In genomic region chr9:98043921-98044320, GRCh38 we compare ENCODE assay signal across 26 cellular contexts. TPM values are rescaled to one million over a fixed set of nuclear protein-coding genes. Genes with fewer than 3 reads are reported as not detected.
DNase-seq lines count a peak whose midpoint lies in the region; ATAC-seq and TF ChIP-seq lines count a peak whose summit lies in the region.
"Had no signal": no experiment of that assay in that cellular context is flagged by ENCODE, and none has a peak within 500 bp of the region (broad histone marks: within the 10 kb centered on the region; RNA-seq: fewer than 3 reads in every experiment).

No MANE protein-coding gene starts in this region.

- no peak overlapping the region for H3K4me3 Mint-ChIP-seq in dendritic cell treated with granulocyte-macrophage colony-stimulating factor and Interleukin-4, amounts not matched to agents 40 ng/mL and 50 ng/mL, for 4 days
- H3K4me3 Mint-ChIP-seq: CD14-positive monocyte, T-helper 17 cell had no signal

- in situ Hi-C loops in brain microvascular endothelial cell (cut with HindIII; ENCODE audit: low pct_ligation_motif_present, low sequenced_read_pairs) = no loop called here

- TF ChIP-seq CTCF in HL-60 (IDR thresholded peaks at IDR 0.05; ENCODE audit: insufficient read depth, low read length) (no peak), brain microvascular endothelial cell (IDR thresholded peaks at IDR 0.05; ENCODE audit: low read depth, low read length, missing control alignments) (no peak), sigmoid colon (IDR thresholded peaks at IDR 0.05) (no peak)

- ATAC-seq in HG02759 (IDR thresholded peaks at IDR 0.05; ENCODE audit: unreplicated experiment) = no peak
- ATAC-seq: T-helper 17 cell had no signal

- H3K27me3 Mint-ChIP-seq in dendritic cell treated with granulocyte-macrophage colony-stimulating factor and Interleukin-4, amounts not matched to agents 40 ng/mL and 50 ng/mL, for 4 days = no peaks in the 10 kb centered on the region

- peak overlapping the region; percentile 92 for H3K27ac Mint-ChIP-seq in dendritic cell treated with granulocyte-macrophage colony-stimulating factor and Interleukin-4, amounts not matched to agents 40 ng/mL and 50 ng/mL, for 4 days
- H3K27ac Mint-ChIP-seq: T-helper 17 cell had no signal

- no peak for TF ChIP-seq POLR2A in sigmoid colon (IDR thresholded peaks at IDR 0.05)

- DNase-seq in CD1c-positive myeloid dendritic cell (ENCODE audit: extremely low spot score) = peak; percentile 47
- peak in 1 of 2 experiments; percentile 26 for DNase-seq in HL-60 (ENCODE audit: low read depth in 1 of 2, low spot score in 1 of 2)
- peak; percentile 41 for DNase-seq in OCI-M1 (lab: John Stamatoyannopoulos, UW)
- DNase-seq in brain microvascular endothelial cell = no peak
- no peak for DNase-seq in DMS 273 (lab: John Stamatoyannopoulos, UW; ENCODE audit: unreplicated experiment)
- no peak for DNase-seq in sigmoid colon
- DNase-seq: 8988T, ACHN, BE2C, Calu3, DMS153, DND-41, HCEC 1CT, KG1, MM.1S, NCI-H1092 treated with DMSO at 0.1 percent for 48 hours, NCI-H1436, NCI-H187, NCI-H2081 treated with DMSO at 0.1 percent for 48 hours, NCI-H2171 treated with DMSO at 0.1 percent for 48 hours, NCI-H524, SK-N-SH, T-helper 17 cell had no signal

- H3K4me3 ChIP-seq in HL-60 (replicated peaks; ENCODE audit: insufficient read depth, low read length) = no peak overlapping the region
- H3K4me3 ChIP-seq in brain microvascular endothelial cell (ENCODE audit: low read depth, low read length) = no peak overlapping the region
- no peak overlapping the region for H3K4me3 ChIP-seq in sigmoid colon

- H3K36me3 Mint-ChIP-seq in dendritic cell treated with granulocyte-macrophage colony-stimulating factor and Interleukin-4, amounts not matched to agents 40 ng/mL and 50 ng/mL, for 4 days (ENCODE audit: low read depth) = peaks cover 5% of the 10 kb centered on the region

- 79 to 94% methylated on average over 6 of the region's 6 CpGs for whole genome bisulfite sequencing in sigmoid colon, 2 donors

- H3K4me1 ChIP-seq in sigmoid colon = no peaks in the 10 kb centered on the region
- H3K4me1 ChIP-seq: BE2C had no signal

- no peaks in the 10 kb centered on the region for H3K9me3 Mint-ChIP-seq in dendritic cell treated with granulocyte-macrophage colony-stimulating factor and Interleukin-4, amounts not matched to agents 40 ng/mL and 50 ng/mL, for 4 days

- H3K27me3 ChIP-seq in HL-60 (ENCODE audit: insufficient read depth, poor library complexity, severe bottlenecking) (no peaks in the 10 kb centered on the region), brain microvascular endothelial cell (replicated peaks) (no peaks in the 10 kb centered on the region), sigmoid colon (no peaks in the 10 kb centered on the region)
- H3K27me3 ChIP-seq: BE2C had no signal

- no peak for TF ChIP-seq EP300 in sigmoid colon (IDR thresholded peaks at IDR 0.05)

- peak overlapping the region; percentile 34; the same call in 1 of the 2 replicates for H3K27ac ChIP-seq in HL-60 (replicated peaks)
- no peak overlapping the region for H3K27ac ChIP-seq in brain microvascular endothelial cell
- H3K27ac ChIP-seq in sigmoid colon = no peak overlapping the region

- intact Hi-C loops in dendritic cell treated with granulocyte-macrophage colony-stimulating factor and Interleukin-4, amounts not matched to agents 40 ng/mL and 50 ng/mL, for 4 days (cut with micrococcal nuclease) = no loop called here
- intact Hi-C loops in sigmoid colon (cut with DNase I) = no loop called here

- H3K4me1 Mint-ChIP-seq in dendritic cell treated with granulocyte-macrophage colony-stimulating factor and Interleukin-4, amounts not matched to agents 40 ng/mL and 50 ng/mL, for 4 days (ENCODE audit: low read depth) = peaks cover 58% of the 10 kb centered on the region

- H3K36me3 ChIP-seq in brain microvascular endothelial cell (replicated peaks) = no peaks in the 10 kb centered on the region
- no peaks in the 10 kb centered on the region for H3K36me3 ChIP-seq in sigmoid colon
- H3K36me3 ChIP-seq: BE2C had no signal

- H3K9me3 ChIP-seq in sigmoid colon = no peaks in the 10 kb centered on the region
- H3K9me3 ChIP-seq: BE2C, SK-N-SH had no signal

RNA-seq across cellular contexts. Expression of gene NANS, which starts 12.6 kb away (rescaled TPM):
- total RNA-seq in sigmoid colon = 10 to 100 TPM; 24.6 to 38.1 (median 28.4) TPM
- polyA plus RNA-seq in sigmoid colon = 100 to 1,000 TPM; 316 to 470 (median 434) TPM

Comparison
In these comparisons a context has a peak if more than half of its experiments do, and no peak if none do; other contexts are left out.
1. DNase-seq: peak in CD1c-positive myeloid dendritic cell (single experiment) and OCI-M1 (single experiment); none in brain microvascular endothelial cell (single experiment), DMS 273 (single experiment) and sigmoid colon (single experiment).